In genomic region chr11:89405629-89406028, GRCh38 we compare ENCODE assay signal across 10 cellular contexts.
A peak's percentile ranks its signal among the peaks of the same experiment; 100 is the strongest.
DNase-seq lines count a peak whose midpoint lies in the region; ATAC-seq and TF ChIP-seq lines count a peak whose summit lies in the region.
"Had no signal": no experiment of that assay in that cellular context is flagged by ENCODE, and none has a peak within 500 bp of the region (broad histone marks: within the 10 kb centered on the region; RNA-seq: fewer than 3 reads in every experiment).

No MANE protein-coding gene starts in this region.

- H3K9me3 Mint-ChIP-seq in endothelial cell (ENCODE audit: unreplicated experiment) (no peaks in the 10 kb centered on the region), progenitor cell of endocrine pancreas (ENCODE audit: low read depth) (no peaks in the 10 kb centered on the region)
- no peaks in the 10 kb centered on the region for H3K9me3 Mint-ChIP-seq in activated T-helper 1 cell treated with anti-CD3 and anti-CD28 coated beads, Interleukin-12 subunit alpha, Interleukin-12 subunit beta, Interleukin-2, Interleukin-4 antibody, amounts not matched to agents 30 ng/mL and 10 ng/mL and 1 ng/mL, durations not matched to agents 14 hours and 24 hours and 36 hours

- no peaks in the 10 kb centered on the region for H3K27me3 Mint-ChIP-seq in endothelial cell (ENCODE audit: unreplicated experiment)
- H3K27me3 Mint-ChIP-seq in progenitor cell of endocrine pancreas: no peaks in the 10 kb centered on the region
- H3K27me3 Mint-ChIP-seq in activated T-helper 1 cell treated with anti-CD3 and anti-CD28 coated beads, Interleukin-12 subunit alpha, Interleukin-12 subunit beta, Interleukin-2, Interleukin-4 antibody, amounts not matched to agents 30 ng/mL and 10 ng/mL and 1 ng/mL, durations not matched to agents 14 hours and 24 hours and 36 hours (ENCODE audit: insufficient read depth): no peaks in the 10 kb centered on the region

- intact Hi-C loops in activated T-helper 1 cell treated with anti-CD3 and anti-CD28 coated beads, Interleukin-12 subunit alpha, Interleukin-12 subunit beta, Interleukin-2, Interleukin-4 antibody, amounts not matched to agents 30 ng/mL and 10 ng/mL and 1 ng/mL, durations not matched to agents 14 hours and 24 hours and 36 hours (cut with micrococcal nuclease): no loop called here

- TF ChIP-seq CTCF in endothelial cell (IDR thresholded peaks at IDR 0.05; ENCODE audit: unreplicated experiment): peak; percentile 58
- peak; percentile 26 for TF ChIP-seq CTCF in progenitor cell of endocrine pancreas (IDR thresholded peaks at IDR 0.05; ENCODE audit: unreplicated experiment)

- no peak for ATAC-seq in HG03159 (IDR thresholded peaks at IDR 0.05; ENCODE audit: unreplicated experiment)
- ATAC-seq: Panc1 had no signal

- DNase-seq in HCEC 1CT (peak; percentile 42), NCI-H69 (lab: John Stamatoyannopoulos, UW) (peak; percentile 62), endothelial cell (ENCODE audit: low spot score) (no peak), progenitor cell of endocrine pancreas (ENCODE audit: low spot score, unreplicated experiment) (no peak), NOMO-1 (lab: John Stamatoyannopoulos, UW; ENCODE audit: unreplicated experiment in 2 of 2) (no peak)
- no peak for DNase-seq in activated T-helper 1 cell treated with anti-CD3 and anti-CD28 coated beads, Interleukin-12 subunit alpha, Interleukin-12 subunit beta, Interleukin-2, Interleukin-4 antibody, amounts not matched to agents 30 ng/mL and 10 ng/mL and 1 ng/mL, durations not matched to agents 14 hours and 24 hours and 36 hours (ENCODE audit: low spot score)
- DNase-seq: amniotic stem cell, midbrain had no signal

- no peaks in the 10 kb centered on the region for H3K4me1 Mint-ChIP-seq in endothelial cell (ENCODE audit: unreplicated experiment)
- H3K4me1 Mint-ChIP-seq in progenitor cell of endocrine pancreas (ENCODE audit: low read depth): no peaks in the 10 kb centered on the region
- H3K4me1 Mint-ChIP-seq in activated T-helper 1 cell treated with anti-CD3 and anti-CD28 coated beads, Interleukin-12 subunit alpha, Interleukin-12 subunit beta, Interleukin-2, Interleukin-4 antibody, amounts not matched to agents 30 ng/mL and 10 ng/mL and 1 ng/mL, durations not matched to agents 14 hours and 24 hours and 36 hours (ENCODE audit: low read depth): no peaks in the 10 kb centered on the region

- H3K27ac Mint-ChIP-seq in endothelial cell (ENCODE audit: unreplicated experiment): no peak overlapping the region
- H3K27ac Mint-ChIP-seq in progenitor cell of endocrine pancreas: peak overlapping the region; percentile 2
- H3K27ac Mint-ChIP-seq in activated T-helper 1 cell treated with anti-CD3 and anti-CD28 coated beads, Interleukin-12 subunit alpha, Interleukin-12 subunit beta, Interleukin-2, Interleukin-4 antibody, amounts not matched to agents 30 ng/mL and 10 ng/mL and 1 ng/mL, durations not matched to agents 14 hours and 24 hours and 36 hours: no peak overlapping the region

- H3K36me3 Mint-ChIP-seq in endothelial cell (ENCODE audit: low read depth, unreplicated experiment) (no peaks in the 10 kb centered on the region), progenitor cell of endocrine pancreas (ENCODE audit: insufficient read depth) (no peaks in the 10 kb centered on the region)
- no peaks in the 10 kb centered on the region for H3K36me3 Mint-ChIP-seq in activated T-helper 1 cell treated with anti-CD3 and anti-CD28 coated beads, Interleukin-12 subunit alpha, Interleukin-12 subunit beta, Interleukin-2, Interleukin-4 antibody, amounts not matched to agents 30 ng/mL and 10 ng/mL and 1 ng/mL, durations not matched to agents 14 hours and 24 hours and 36 hours (ENCODE audit: low read depth)

- H3K4me3 Mint-ChIP-seq in endothelial cell (ENCODE audit: unreplicated experiment): no peak overlapping the region
- H3K4me3 Mint-ChIP-seq in progenitor cell of endocrine pancreas (ENCODE audit: low read depth): no peak overlapping the region
- H3K4me3 Mint-ChIP-seq in activated T-helper 1 cell treated with anti-CD3 and anti-CD28 coated beads, Interleukin-12 subunit alpha, Interleukin-12 subunit beta, Interleukin-2, Interleukin-4 antibody, amounts not matched to agents 30 ng/mL and 10 ng/mL and 1 ng/mL, durations not matched to agents 14 hours and 24 hours and 36 hours: no peak overlapping the region

Comparison
In these comparisons a context has a peak if more than half of its experiments do, and no peak if none do; other contexts are left out.
1. DNase-seq: peak in HCEC 1CT (single experiment) and NCI-H69 (single experiment); none in endothelial cell (single experiment), progenitor cell of endocrine pancreas (single experiment), activated T-helper 1 cell treated with anti-CD3 and anti-CD28 coated beads, Interleukin-12 subunit alpha, Interleukin-12 subunit beta, Interleukin-2, Interleukin-4 antibody, amounts not matched to agents 30 ng/mL and 10 ng/mL and 1 ng/mL, durations not matched to agents 14 hours and 24 hours and 36 hours (single experiment) and NOMO-1 (0 of 2).